26 cellular contexts compared by ENCODE assay signal in the genomic region with DNA sequence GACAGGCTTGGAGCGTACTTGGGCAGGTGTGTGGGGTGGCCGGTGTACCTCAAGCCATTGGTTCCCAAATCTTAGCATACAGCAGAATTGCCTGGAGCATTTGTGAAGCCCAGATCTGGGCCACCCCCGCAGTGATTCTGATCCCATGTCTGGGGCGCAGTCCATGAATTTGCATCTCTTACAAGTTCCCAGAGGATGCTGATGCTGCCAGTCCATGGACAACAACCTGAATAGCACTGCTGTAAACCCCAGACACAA. TPM values are rescaled to one million over a fixed set of nuclear protein-coding genes. Genes with fewer than 3 reads are reported as not detected.
DNase-seq lines count a peak whose midpoint lies in the region; ATAC-seq, FAIRE-seq and TF ChIP-seq lines count a peak whose summit lies in the region.
"Had no signal": no experiment of that assay in that cellular context is flagged by ENCODE, and none has a peak within 500 bp of the region (broad histone marks: within the 10 kb centered on the region; RNA-seq: fewer than 3 reads in every experiment).

No MANE protein-coding gene starts in this region.

- no peaks in the 10 kb centered on the region for H3K27me3 ChIP-seq in OCI-LY3 (ENCODE audit: low read depth, low read length)
- H3K27me3 ChIP-seq: esophagus squamous epithelium, left lung, SJSA1, transverse colon had no signal

- no peak for TF ChIP-seq CTCF in OCI-LY3 (IDR thresholded peaks at IDR 0.05; ENCODE audit: low read depth, low read length)

- peaks cover 80% of the 10 kb centered on the region for H3K4me1 Mint-ChIP-seq in stimulated activated memory B cell treated with anti-CD40 and anti-IgM and Interleukin-4, amounts not matched to agents 10 μg/mL and 1 μg/mL and 100 μg/mL, for 72 hours
- no peaks in the 10 kb centered on the region for H3K4me1 Mint-ChIP-seq in activated naive CD8-positive, alpha-beta T cell treated with anti-CD3 and anti-CD28 coated beads for 36 hours
- H3K4me1 Mint-ChIP-seq: activated naive CD4-positive, alpha-beta T cell treated with anti-CD3 and anti-CD28 coated beads, Interleukin-2, amount 50 U/mL, for 24 hours had no signal

- H3K27me3 Mint-ChIP-seq in stimulated activated memory B cell treated with anti-CD40 and anti-IgM and Interleukin-4, amounts not matched to agents 10 μg/mL and 1 μg/mL and 100 μg/mL, for 72 hours, result peaks cover 10% of the 10 kb centered on the region
- H3K27me3 Mint-ChIP-seq in activated naive CD8-positive, alpha-beta T cell treated with anti-CD3 and anti-CD28 coated beads for 36 hours, result no peaks in the 10 kb centered on the region
- H3K27me3 Mint-ChIP-seq: activated CD8-positive, alpha-beta T cell treated with anti-CD3 and anti-CD28 coated beads for 36 hours; activated naive CD4-positive, alpha-beta T cell treated with anti-CD3 and anti-CD28 coated beads, Interleukin-2, amount 50 U/mL, for 24 hours had no signal

- peak overlapping the region; percentile 76 for H3K27ac Mint-ChIP-seq in stimulated activated memory B cell treated with anti-CD40 and anti-IgM and Interleukin-4, amounts not matched to agents 10 μg/mL and 1 μg/mL and 100 μg/mL, for 72 hours
- no peak overlapping the region for H3K27ac Mint-ChIP-seq in activated naive CD8-positive, alpha-beta T cell treated with anti-CD3 and anti-CD28 coated beads for 36 hours
- H3K27ac Mint-ChIP-seq: activated CD8-positive, alpha-beta T cell treated with anti-CD3 and anti-CD28 coated beads for 36 hours; activated naive CD4-positive, alpha-beta T cell treated with anti-CD3 and anti-CD28 coated beads, Interleukin-2, amount 50 U/mL, for 24 hours; activated T-helper 2 cell treated with anti-CD3 and anti-CD28 coated beads, Interferon-gamma antibody, Interleukin-2, Interleukin-4, amounts not matched to agents 10 μg/mL and 5 μg/mL and 100 μg/mL, durations not matched to agents 14 hours and 24 hours and 36 hours had no signal

- H3K9me3 Mint-ChIP-seq in stimulated activated memory B cell treated with anti-CD40 and anti-IgM and Interleukin-4, amounts not matched to agents 10 μg/mL and 1 μg/mL and 100 μg/mL, for 72 hours, result no peaks in the 10 kb centered on the region
- no peaks in the 10 kb centered on the region for H3K9me3 Mint-ChIP-seq in activated naive CD8-positive, alpha-beta T cell treated with anti-CD3 and anti-CD28 coated beads for 36 hours
- H3K9me3 Mint-ChIP-seq: activated CD8-positive, alpha-beta T cell treated with anti-CD3 and anti-CD28 coated beads for 36 hours; activated naive CD4-positive, alpha-beta T cell treated with anti-CD3 and anti-CD28 coated beads, Interleukin-2, amount 50 U/mL, for 24 hours; activated T-helper 2 cell treated with anti-CD3 and anti-CD28 coated beads, Interferon-gamma antibody, Interleukin-2, Interleukin-4, amounts not matched to agents 10 μg/mL and 5 μg/mL and 100 μg/mL, durations not matched to agents 14 hours and 24 hours and 36 hours had no signal

- peak; percentile 57 for FAIRE-seq in GM12892 (lab: Jason Lieb, UNC)
- FAIRE-seq: endometrium, frontal cortex, TTC549 had no signal

- peak overlapping the region; percentile 73 for H3K9ac ChIP-seq in OCI-LY3 (ENCODE audit: low read length)

- H3K4me3 ChIP-seq in OCI-LY3 (ENCODE audit: low read length), result peak overlapping the region; percentile 76
- H3K4me3 ChIP-seq: left lung, SJSA1, transverse colon had no signal

- DNase-seq in GM12892 (ENCODE audit: insufficient read length) (no peak), G401 (ENCODE audit: low spot score) (no peak), HT-29 (ENCODE audit: low spot score) (no peak), NCI-H748 (lab: John Stamatoyannopoulos, UW; ENCODE audit: unreplicated experiment) (no peak)
- no peak for DNase-seq in activated naive CD8-positive, alpha-beta T cell treated with anti-CD3 and anti-CD28 coated beads for 36 hours
- DNase-seq: activated CD4-positive, alpha-beta T cell treated with anti-CD3 and anti-CD28 coated beads for 1 hour; activated CD8-positive, alpha-beta T cell treated with anti-CD3 and anti-CD28 coated beads for 36 hours; dermis blood vessel endothelial cell; esophagus squamous epithelium; GOT3; left lung; NCI-H1105 treated with DMSO at 0.1 percent for 48 hours; NCI-H2081; occipital lobe had no signal

- H3K27ac ChIP-seq in OCI-LY3 (ENCODE audit: low read length) (peak overlapping the region; percentile 75), cingulate gyrus (ENCODE audit: low read depth, low read length) (peak overlapping the region; percentile 29)
- H3K27ac ChIP-seq: C4-2B, left lung, SJSA1 had no signal

- in situ Hi-C loops in G401 (cut with HindIII; ENCODE audit: low sequenced_read_pairs), result no loop called here

- no peaks in the 10 kb centered on the region for H3K79me2 ChIP-seq in OCI-LY3 (ENCODE audit: low read length)

- H3K9me3 ChIP-seq in OCI-LY3 (ENCODE audit: insufficient read depth, low read length), result no peaks in the 10 kb centered on the region
- H3K9me3 ChIP-seq: esophagus squamous epithelium, left lung, SJSA1, transverse colon had no signal

- TF ChIP-seq POLR2A in GM12892 (IDR thresholded peaks at IDR 0.05; ENCODE audit: low read depth, low read length), result no peak

- peaks cover 57% of the 10 kb centered on the region for H3K4me1 ChIP-seq in OCI-LY3 (ENCODE audit: low read length)
- H3K4me1 ChIP-seq: left lung, SJSA1 had no signal

- no peaks in the 10 kb centered on the region for H4K20me1 ChIP-seq in OCI-LY3 (ENCODE audit: insufficient read depth, low read length)

- no peaks in the 10 kb centered on the region for H3K36me3 ChIP-seq in OCI-LY3 (replicated peaks; ENCODE audit: low read depth, low read length)
- H3K36me3 ChIP-seq: esophagus squamous epithelium, left lung, SJSA1, transverse colon had no signal

- H2AFZ ChIP-seq in OCI-LY3 (ENCODE audit: low read depth, low read length), result peak overlapping the region; percentile 81

- no peaks in the 10 kb centered on the region for H3K36me3 Mint-ChIP-seq in stimulated activated memory B cell treated with anti-CD40 and anti-IgM and Interleukin-4, amounts not matched to agents 10 μg/mL and 1 μg/mL and 100 μg/mL, for 72 hours
- H3K36me3 Mint-ChIP-seq in activated naive CD8-positive, alpha-beta T cell treated with anti-CD3 and anti-CD28 coated beads for 36 hours, result no peaks in the 10 kb centered on the region
- H3K36me3 Mint-ChIP-seq: activated naive CD4-positive, alpha-beta T cell treated with anti-CD3 and anti-CD28 coated beads, Interleukin-2, amount 50 U/mL, for 24 hours had no signal

- ATAC-seq in stimulated activated memory B cell treated with anti-CD40 and anti-IgM and Interleukin-4, amounts not matched to agents 10 μg/mL and 1 μg/mL and 100 μg/mL, for 72 hours, result no peak
- ATAC-seq: activated CD8-positive, alpha-beta T cell treated with anti-CD3 and anti-CD28 coated beads for 36 hours had no signal

- peak overlapping the region; percentile 24 for H3K4me3 Mint-ChIP-seq in stimulated activated memory B cell treated with anti-CD40 and anti-IgM and Interleukin-4, amounts not matched to agents 10 μg/mL and 1 μg/mL and 100 μg/mL, for 72 hours
- no peak overlapping the region for H3K4me3 Mint-ChIP-seq in activated naive CD8-positive, alpha-beta T cell treated with anti-CD3 and anti-CD28 coated beads for 36 hours
- H3K4me3 Mint-ChIP-seq: activated CD8-positive, alpha-beta T cell treated with anti-CD3 and anti-CD28 coated beads for 36 hours; activated naive CD4-positive, alpha-beta T cell treated with anti-CD3 and anti-CD28 coated beads, Interleukin-2, amount 50 U/mL, for 24 hours had no signal

- H3K4me2 ChIP-seq in OCI-LY3 (ENCODE audit: low read length), result peak overlapping the region; percentile 100

RNA-seq across cellular contexts. Expression of gene MLEC, which starts 18.2 kb away (rescaled TPM):
- 48.5 TPM for polyA plus RNA-seq in GM12892 (2012; ENCODE audit: missing spikeins)
- 10 to 100 TPM; 93.1 to 99.5 TPM for total RNA-seq in activated naive CD8-positive, alpha-beta T cell treated with anti-CD3 and anti-CD28 coated beads for 36 hours
- total RNA-seq in G401 (2014; rRNA removed; shearing (Covaris generic)), result 85.9 and 106 TPM in 2 replicates
- 226 and 266 TPM in 2 replicates for total RNA-seq in HT-29 (2014; rRNA removed; shearing (Covaris generic))

RNA-seq across cellular contexts. Expression of gene CABP1, which starts 28.3 kb away (rescaled TPM):
- 3.1 TPM for polyA plus RNA-seq in GM12892 (2012; ENCODE audit: missing spikeins)
- total RNA-seq in activated naive CD8-positive, alpha-beta T cell treated with anti-CD3 and anti-CD28 coated beads for 36 hours, result 1 to 10 TPM in 1 of 2 experiments, under 1 TPM in 1; 0.94 to 2.0 TPM
- 0.86 TPM in 1 of 2 replicates, not detected in the other for total RNA-seq in G401 (2014; rRNA removed; shearing (Covaris generic))
- 3.5 and 7.0 TPM in 2 replicates for total RNA-seq in HT-29 (2014; rRNA removed; shearing (Covaris generic))
- total RNA-seq: M059J, SJSA1 had no signal

RNA-seq across cellular contexts. Expression of gene UNC119B, which starts 41.5 kb away (rescaled TPM):
- 15.2 TPM for polyA plus RNA-seq in GM12892 (2012; ENCODE audit: missing spikeins)
- 10 to 100 TPM; 24.1 to 25.5 TPM for total RNA-seq in activated naive CD8-positive, alpha-beta T cell treated with anti-CD3 and anti-CD28 coated beads for 36 hours
- 47.0 and 53.8 TPM in 2 replicates for total RNA-seq in G401 (2014; rRNA removed; shearing (Covaris generic))
- total RNA-seq in HT-29 (2014; rRNA removed; shearing (Covaris generic)), result 16.7 and 19.1 TPM in 2 replicates

RNA-seq across cellular contexts. Expression of gene ACADS, which starts 56.9 kb away (rescaled TPM):
- polyA plus RNA-seq in GM12892 (2012; ENCODE audit: missing spikeins), result 5.3 TPM
- 10 to 100 TPM; 11.4 to 13.4 TPM for total RNA-seq in activated naive CD8-positive, alpha-beta T cell treated with anti-CD3 and anti-CD28 coated beads for 36 hours
- total RNA-seq in G401 (2014; rRNA removed; shearing (Covaris generic)), result 9.3 and 11.4 TPM in 2 replicates
- 11.9 and 28.4 TPM in 2 replicates for total RNA-seq in HT-29 (2014; rRNA removed; shearing (Covaris generic))
